In genomic region chr7:131211500-131211899, GRCh38 we compare ENCODE assay signal across 21 cellular contexts.
"Had no signal": no experiment of that assay in that cellular context is flagged by ENCODE, and none has a peak within 500 bp of the region (broad histone marks: within the 10 kb centered on the region; RNA-seq: fewer than 3 reads in every experiment).

No MANE protein-coding gene starts in this region.

- H3K27me3 Mint-ChIP-seq: stimulated activated naive B cell treated with anti-CD40 and anti-IgM and Interleukin-4, amounts not matched to agents 10 μg/mL and 1 μg/mL and 100 μg/mL, for 72 hours; stimulated activated naive CD8-positive, alpha-beta T cell treated with anti-CD3 and anti-CD28 coated beads, Interleukin-15, Interleukin-2, amounts not matched to agents 100 ng/mL and 50 ng/mL, for 24 hours had no signal

- H3K27me3 ChIP-seq: colonic mucosa, esophagus squamous epithelium, hepatocyte, neural progenitor cell, right atrium auricular region, spleen, vagina had no signal

- H3K27ac Mint-ChIP-seq: dendritic cell treated with granulocyte-macrophage colony-stimulating factor and Interleukin-4, amounts not matched to agents 40 ng/mL and 50 ng/mL, for 4 days; nephron; neural progenitor cell; stimulated activated naive B cell treated with anti-CD40 and anti-IgM and Interleukin-4, amounts not matched to agents 10 μg/mL and 1 μg/mL and 100 μg/mL, for 72 hours; stimulated activated naive CD8-positive, alpha-beta T cell treated with anti-CD3 and anti-CD28 coated beads, Interleukin-15, Interleukin-2, amounts not matched to agents 100 ng/mL and 50 ng/mL, for 24 hours had no signal

- H3K4me1 Mint-ChIP-seq: nephron had no signal

- ATAC-seq: left lobe of liver; naive thymus-derived CD4-positive, alpha-beta T cell; stimulated activated naive B cell treated with anti-CD40 and anti-IgM and Interleukin-4, amounts not matched to agents 10 μg/mL and 1 μg/mL and 100 μg/mL, for 72 hours had no signal

- H3K4me3 Mint-ChIP-seq: dendritic cell treated with granulocyte-macrophage colony-stimulating factor and Interleukin-4, amounts not matched to agents 40 ng/mL and 50 ng/mL, for 4 days; naive thymus-derived CD4-positive, alpha-beta T cell; nephron; neural progenitor cell; stimulated activated naive B cell treated with anti-CD40 and anti-IgM and Interleukin-4, amounts not matched to agents 10 μg/mL and 1 μg/mL and 100 μg/mL, for 72 hours; stimulated activated naive CD8-positive, alpha-beta T cell treated with anti-CD3 and anti-CD28 coated beads, Interleukin-15, Interleukin-2, amounts not matched to agents 100 ng/mL and 50 ng/mL, for 24 hours had no signal

- DNase-seq: colonic mucosa; effector memory CD4-positive, alpha-beta T cell; esophagus squamous epithelium; foreskin melanocyte; head of caudate nucleus; kidney; mammary epithelial cell; midbrain; naive thymus-derived CD4-positive, alpha-beta T cell; spleen; stimulated activated naive B cell treated with anti-CD40 and anti-IgM and Interleukin-4, amounts not matched to agents 10 μg/mL and 1 μg/mL and 100 μg/mL, for 72 hours had no signal

- H3K4me1 ChIP-seq: colonic mucosa, esophagus squamous epithelium, neural progenitor cell, prostate gland, spleen, vagina had no signal

- H3K9me3 ChIP-seq: colonic mucosa, esophagus squamous epithelium, prostate gland, right atrium auricular region, spleen, vagina had no signal

- H3K36me3 Mint-ChIP-seq: neural progenitor cell had no signal

- H3K36me3 ChIP-seq: colonic mucosa, esophagus squamous epithelium, neural progenitor cell, prostate gland, right atrium auricular region, spleen, vagina had no signal

- H3K4me3 ChIP-seq: colonic mucosa, esophagus squamous epithelium, hepatocyte, neural progenitor cell, prostate gland, right atrium auricular region, skin epidermis, spleen, vagina had no signal

- H3K9me3 Mint-ChIP-seq: dendritic cell treated with granulocyte-macrophage colony-stimulating factor and Interleukin-4, amounts not matched to agents 40 ng/mL and 50 ng/mL, for 4 days; nephron; neural progenitor cell; stimulated activated naive CD8-positive, alpha-beta T cell treated with anti-CD3 and anti-CD28 coated beads, Interleukin-15, Interleukin-2, amounts not matched to agents 100 ng/mL and 50 ng/mL, for 24 hours had no signal

- H3K27ac ChIP-seq: colonic mucosa, esophagus squamous epithelium, hepatocyte, neural progenitor cell, right atrium auricular region, skin epidermis, spleen, vagina had no signal
